In genomic region chr1:37865348-37866119, GRCh38 we compare ENCODE assay signal across 1 cellular context.
TF ChIP-seq lines count a peak whose summit lies in the region.

No MANE protein-coding gene starts in this region.

TF ChIP-seq in K562, 482 proteins besides CTCF, POLR2A, EP300 and RAD21 (continued from another document):
- TF ChIP-seq MAX (CRISPR knock-in tag; IDR thresholded peaks at IDR 0.05): peak; percentile 45
- 0 out of 2 replicates have a peak, but pooled peaks have one; percentile 18 for TF ChIP-seq SMARCA4 (IDR thresholded peaks at IDR 0.05)
